Comparison of ENCODE assay signal across 13 cellular contexts in the genomic region with DNA sequence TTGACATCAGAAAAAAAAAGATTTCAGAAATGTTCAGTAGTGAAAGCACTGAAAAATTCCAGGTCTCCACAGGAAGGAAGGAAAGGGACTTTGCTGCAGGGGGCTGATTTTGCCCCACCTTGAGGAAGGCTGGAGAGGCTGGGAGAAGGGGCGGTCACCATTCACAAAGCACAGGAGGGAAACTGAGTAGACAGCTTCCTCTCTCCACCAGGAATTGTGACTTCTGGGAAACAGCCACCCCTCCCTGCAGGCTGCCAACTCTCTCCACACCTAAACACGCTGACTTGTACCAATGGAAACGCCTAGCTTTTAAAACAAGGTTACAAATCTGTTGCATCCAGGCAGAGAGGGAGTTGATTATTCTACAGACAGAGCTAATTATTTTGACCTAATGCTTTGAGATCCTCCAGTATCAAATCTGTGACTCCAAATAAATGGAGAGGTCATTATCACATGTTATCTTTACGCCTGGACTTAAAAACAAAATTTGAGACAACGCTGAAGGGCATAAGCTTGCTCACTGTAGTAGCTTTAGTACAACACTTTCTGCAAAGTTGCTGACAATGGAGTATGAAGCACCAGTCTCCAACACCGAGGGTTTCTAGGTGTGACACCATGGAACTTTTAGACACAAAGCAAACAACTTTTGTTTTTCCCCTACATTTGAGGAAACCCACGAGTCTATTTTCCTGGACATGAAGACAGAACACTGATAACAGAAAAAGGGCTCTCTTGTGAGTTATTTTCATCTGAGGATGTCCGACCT. TPM values are rescaled to one million over a fixed set of nuclear protein-coding genes. Genes with fewer than 3 reads are reported as not detected.
DNase-seq lines count a peak whose midpoint lies in the region; ATAC-seq and TF ChIP-seq lines count a peak whose summit lies in the region.
"Had no signal": no experiment of that assay in that cellular context is flagged by ENCODE, and none has a peak within 500 bp of the region (broad histone marks: within the 10 kb centered on the region; RNA-seq: fewer than 3 reads in every experiment).

No MANE protein-coding gene starts in this region.

- no peak for TF ChIP-seq POLR2A in uterus (IDR thresholded peaks at IDR 0.05)

- H3K4me3 ChIP-seq in lower lobe of right lung, result no peak overlapping the region
- no peak overlapping the region for H3K4me3 ChIP-seq in uterus

- H3K4me1 ChIP-seq in lower lobe of right lung (peaks cover 42% of the 10 kb centered on the region), uterus (no peaks in the 10 kb centered on the region)

- no peak for TF ChIP-seq CTCF in MCF 10A (IDR thresholded peaks at IDR 0.05; ENCODE audit: unreplicated experiment)
- no peak for TF ChIP-seq CTCF in lower lobe of right lung (IDR thresholded peaks at IDR 0.05)
- TF ChIP-seq CTCF in uterus (IDR thresholded peaks at IDR 0.05), result no peak
- TF ChIP-seq CTCF in GM13977 (IDR thresholded peaks at IDR 0.05; ENCODE audit: extremely low read depth, insufficient read depth, missing control alignments), result no peak

- ATAC-seq in Right ventricle myocardium inferior (peak; percentile 34), lower lobe of right lung (no peak)

- peaks cover 30% of the 10 kb centered on the region for H3K4me1 Mint-ChIP-seq in MCF 10A (ENCODE audit: insufficient read depth, unreplicated experiment)

- H3K4me3 Mint-ChIP-seq in MCF 10A (ENCODE audit: unreplicated experiment), result no peak overlapping the region

- H3K36me3 Mint-ChIP-seq in MCF 10A (ENCODE audit: insufficient read depth, unreplicated experiment), result no peaks in the 10 kb centered on the region

- peak overlapping the region; percentile 60 for H3K27ac ChIP-seq in lower lobe of right lung
- peak overlapping the region; percentile 31 to 51 for H3K27ac ChIP-seq in uterus
- no peak overlapping the region for H3K27ac ChIP-seq in substantia nigra (ENCODE audit: low read depth, low read length, poor library complexity, severe bottlenecking)
- H3K27ac ChIP-seq: epithelial cell of prostate had no signal

- H3K9me3 Mint-ChIP-seq in MCF 10A (ENCODE audit: unreplicated experiment), result no peaks in the 10 kb centered on the region

- no peaks in the 10 kb centered on the region for H3K9me3 ChIP-seq in lower lobe of right lung
- no peaks in the 10 kb centered on the region for H3K9me3 ChIP-seq in uterus

- no peaks in the 10 kb centered on the region for H3K27me3 Mint-ChIP-seq in MCF 10A (ENCODE audit: insufficient read depth, unreplicated experiment)

- no peaks in the 10 kb centered on the region for H3K36me3 ChIP-seq in lower lobe of right lung
- H3K36me3 ChIP-seq in uterus, result no peaks in the 10 kb centered on the region

- no TSS peak for BruUV-seq in MCF 10A (replicated peaks; lab: Mats Ljungman, UMichigan)

- CTCF ChIA-PET in MCF 10A (lab: Yijun Ruan, JAX), result interaction anchor here (0.6 to 0.7 kb wide), 2 partner anchors 9 to 15 kb away, joined by 3 to 4 read pairs; no protein-coding TSS in a partner anchor

- peak overlapping the region; percentile 63 for H3K27ac Mint-ChIP-seq in MCF 10A (ENCODE audit: low read depth, unreplicated experiment)

- no peak for DNase-seq in Right ventricle myocardium inferior (ENCODE audit: missing footprints)
- no peak for DNase-seq in cardiac septum (ENCODE audit: low spot score)
- DNase-seq in MCF 10A (ENCODE audit: unreplicated experiment), result no peak
- no peak for DNase-seq in lower lobe of right lung
- DNase-seq in uterus, result no peak
- DNase-seq in GM13977 (ENCODE audit: low spot score), result no peak
- DNase-seq in substantia nigra (lab: John Stamatoyannopoulos, UW), result no peak
- no peak for DNase-seq in ureter (ENCODE audit: low spot score)
- DNase-seq: AML-193, NCI-H1092 treated with DMSO at 0.1 percent for 48 hours, posterior cingulate gyrus, trophoblast cell had no signal

- in situ Hi-C loops in GM13977 (cut with MboI; ENCODE audit: low pct_unique_long_range_greater_than_20kb, low sequenced_read_pairs, unreplicated experiment), result no loop called here

- intact Hi-C loops in Right ventricle myocardium inferior (cut with DNase I) (no loop called here), cardiac septum (cut with DNase I) (loop anchor here (5.0 kb wide), 2 partner anchors 43 to 292 kb away; a partner anchor contains a TSS), MCF 10A (cut with micrococcal nuclease) (no loop called here), lower lobe of right lung (cut with DNase I) (no loop called here), uterus (cut with DNase I; ENCODE audit: low total_unique reads) (no loop called here)

- POLR2A ChIA-PET in MCF 10A (lab: Yijun Ruan, JAX), result interaction anchor here (0.6 to 1.4 kb wide), 3 partner anchors 12 to 431 kb away, joined by 3 to 4 read pairs (median 3); a partner anchor contains a TSS

- H3K27me3 ChIP-seq in lower lobe of right lung (ENCODE audit: low read depth) (no peaks in the 10 kb centered on the region), uterus (no peaks in the 10 kb centered on the region)

RNA-seq across cellular contexts. Expression of a gene that starts 42.7 kb away (rescaled TPM):
- total RNA-seq in Right ventricle myocardium inferior, result 14.2 TPM
- 72.6 TPM for total RNA-seq in cardiac septum
- total RNA-seq in MCF 10A (2022), result 1.9 and 2.0 TPM in 2 replicates
- 13.8 TPM for total RNA-seq in lower lobe of right lung
- 10 to 100 TPM; 45.6 to 84.7 (median 66.8) TPM for total RNA-seq in uterus
- 32.6 TPM for total RNA-seq in ureter
